8 cellular contexts compared by ENCODE assay signal in genomic region chr1:8814870-8815269, GRCh38. TPM values are rescaled to one million over a fixed set of nuclear protein-coding genes. Genes with fewer than 3 reads are reported as not detected.
DNase-seq lines count a peak whose midpoint lies in the region; ATAC-seq, FAIRE-seq and TF ChIP-seq lines count a peak whose summit lies in the region.

No MANE protein-coding gene starts in this region.

- peak overlapping the region; percentile 98 for H3K4me3 Mint-ChIP-seq in nephron progenitor cell

- H3K9me3 Mint-ChIP-seq in nephron progenitor cell: no peaks in the 10 kb centered on the region

- no CpG with 5 or more reads among the region's 5 CpGs for WGBS in IMR-90 (ENCODE audit: extremely low coverage in 2 of 2, insufficient read length in 1 of 2), 2 experiments

- H3K4me3 ChIP-seq in IMR-90 (ENCODE audit: insufficient read depth, low read depth, low read length): no peak overlapping the region
- H3K4me3 ChIP-seq in choroid plexus epithelial cell (ENCODE audit: low read depth, low read length): no peak overlapping the region

- H2AK5ac ChIP-seq in IMR-90 (ENCODE audit: low read depth, low read length): peak overlapping the region; percentile 39; the same call in 1 of the 2 replicates

- dilution Hi-C loops in IMR-90 (cut with HindIII; ENCODE audit: low sequenced_read_pairs, unreplicated experiment): no loop called here

- peaks cover 44% of the 10 kb centered on the region for H3K4me1 Mint-ChIP-seq in nephron progenitor cell

- POLR2A ChIA-PET in IMR-90 (lab: Charles Lee; ENCODE audit: unreplicated experiment): no interaction called here

- no peak overlapping the region for H3K14ac ChIP-seq in IMR-90 (replicated peaks; ENCODE audit: low read depth, low read length)

- H3K36me3 Mint-ChIP-seq in nephron progenitor cell (ENCODE audit: low read depth): no peaks in the 10 kb centered on the region

- no TSS peak for BruUV-seq in IMR-90 (replicated peaks; lab: Mats Ljungman, UMichigan)

- CTCF ChIA-PET in IMR-90 (lab: Yijun Ruan, JAX): interaction anchor here (2.0 kb wide), 1 partner anchor 34 kb away, joined by 6 read pairs; no protein-coding TSS in a partner anchor

- no peak overlapping the region for H3K27ac ChIP-seq in IMR-90 (ENCODE audit: insufficient read depth, low read length)

- H2BK20ac ChIP-seq in IMR-90 (ENCODE audit: low read depth, low read length): no peak overlapping the region

- TF ChIP-seq CTCF in D721Med (IDR thresholded peaks at IDR 0.05; ENCODE audit: insufficient read depth, missing control alignments) (peak; percentile 63), IMR-90 (conservative IDR thresholded peaks at IDR 0.05; ENCODE audit: low read depth, low read length) (no peak), choroid plexus epithelial cell (conservative IDR thresholded peaks at IDR 0.05; ENCODE audit: low read depth, low read length) (peak; percentile 17), nephron progenitor cell (IDR thresholded peaks at IDR 0.05) (no peak)

- peak overlapping the region; percentile 86 for H3K27ac Mint-ChIP-seq in nephron progenitor cell

- no peaks in the 10 kb centered on the region for H3K9me3 ChIP-seq in IMR-90 (ENCODE audit: control insufficient read depth, insufficient read depth, low read length)

- intact Hi-C loops in IMR-90 (cut with micrococcal nuclease): loop anchor here (5.0 to 10.0 kb wide), 4 partner anchors 38 to 350 kb away; no protein-coding TSS in a partner anchor

- no peak overlapping the region for H2BK15ac ChIP-seq in IMR-90 (ENCODE audit: low read depth, low read length)

- in situ Hi-C loops in IMR-90 (cut with MboI; ENCODE audit: low sequenced_read_pairs): no loop called here

- H3K56ac ChIP-seq in IMR-90 (ENCODE audit: extremely low read depth, insufficient read depth, low read length): no peak overlapping the region

- peaks cover 28% of the 10 kb centered on the region; the same call in 1 of the 2 replicates for H4K20me1 ChIP-seq in IMR-90 (ENCODE audit: insufficient read depth, low read length)

- H3K4me2 ChIP-seq in IMR-90 (ENCODE audit: low read depth, low read length): peak overlapping the region; percentile 26; the same call in 1 of the 2 replicates

- no peak for TF ChIP-seq POLR2A in IMR-90 (IDR thresholded peaks at IDR 0.05; ENCODE audit: low read depth, low read length)

- H2BK5ac ChIP-seq in IMR-90 (ENCODE audit: low read depth, low read length, poor library complexity, severe bottlenecking): no peak overlapping the region

- H3K18ac ChIP-seq in IMR-90 (ENCODE audit: low read depth, low read length): no peak overlapping the region

- ATAC-seq in IMR-90 (ENCODE audit: low read depth) (no peak), GM21381 (IDR thresholded peaks at IDR 0.05; ENCODE audit: unreplicated experiment) (no peak)

- no peak overlapping the region for H4K8ac ChIP-seq in IMR-90 (ENCODE audit: low read depth in 2 of 2, low read length in 2 of 2)

- peaks cover 2% of the 10 kb centered on the region; the same call in 1 of the 2 replicates for H3K9me1 ChIP-seq in IMR-90 (ENCODE audit: insufficient read depth, low read length)

- no peak overlapping the region; the same call in 1 of the 2 replicates for H3K23ac ChIP-seq in IMR-90 (ENCODE audit: low read depth, low read length)

- no peak overlapping the region for H2AK9ac ChIP-seq in IMR-90 (replicated peaks; ENCODE audit: low read depth, low read length, poor library complexity)

- H3K27me3 Mint-ChIP-seq in nephron progenitor cell (ENCODE audit: low read depth, poor library complexity): peaks cover 3% of the 10 kb centered on the region

- H3K4me1 ChIP-seq in IMR-90 (ENCODE audit: control insufficient read depth, insufficient read depth, low read length): peaks cover 9% of the 10 kb centered on the region

- FAIRE-seq in D721Med (lab: Jason Lieb, UNC): no peak

- no peak overlapping the region for H4K91ac ChIP-seq in IMR-90 (ENCODE audit: insufficient read depth, low read depth, low read length)

- no peak overlapping the region for H3K4ac ChIP-seq in IMR-90 (ENCODE audit: low read depth, low read length)

- no peaks in the 10 kb centered on the region for H3K27me3 ChIP-seq in IMR-90 (ENCODE audit: control insufficient read depth, insufficient read depth, low read length)

- DNase-seq in D721Med (ENCODE audit: insufficient read length, low spot score) (no peak), IMR-90 (no peak), choroid plexus epithelial cell (ENCODE audit: low read depth) (no peak), nephron progenitor cell (no peak), CD1c-positive myeloid dendritic cell (ENCODE audit: extremely low spot score) (no peak), KG1 (lab: John Stamatoyannopoulos, UW) (no peak)
- DNase-seq in activated CD4-positive, CD25-positive, alpha-beta regulatory T cell (lab: John Stamatoyannopoulos, UW): no peak

- no peak overlapping the region for H2BK120ac ChIP-seq in IMR-90 (ENCODE audit: low read depth, low read length)

- H3K79me1 ChIP-seq in IMR-90 (ENCODE audit: low read depth in 1 of 2, low read length in 2 of 2): peaks cover 20 to 50% of the 10 kb centered on the region in 2 experiments

- no peak overlapping the region for H2AFZ ChIP-seq in IMR-90 (replicated peaks; ENCODE audit: low read length, poor library complexity)

- no peaks in the 10 kb centered on the region for H3K36me3 ChIP-seq in IMR-90 (ENCODE audit: control insufficient read depth, insufficient read depth, low read length)

- no peak for TF ChIP-seq RAD21 in IMR-90 (IDR thresholded peaks at IDR 0.05; ENCODE audit: low read length)

- H3K9ac ChIP-seq in IMR-90 (ENCODE audit: low read depth, low read length): no peak overlapping the region

- no peak overlapping the region for H4K5ac ChIP-seq in IMR-90 (ENCODE audit: low read depth, low read length)

TF ChIP-seq in IMR-90, 13 proteins besides CTCF, POLR2A, EP300 and RAD21:
- TF ChIP-seq ELK1 (IDR thresholded peaks at IDR 0.05; ENCODE audit: borderline replicate concordance, low read depth, low read length): no peak
- no peak for TF ChIP-seq CEBPB (IDR thresholded peaks at IDR 0.05; ENCODE audit: low read depth, low read length)
- TF ChIP-seq USF2 (IDR thresholded peaks at IDR 0.05; ENCODE audit: low read depth, low read length): no peak
- TF ChIP-seq FOS (IDR thresholded peaks at IDR 0.05; ENCODE audit: low read depth, low read length): no peak
- TF ChIP-seq MAZ (IDR thresholded peaks at IDR 0.05; ENCODE audit: borderline replicate concordance, low read depth, low read length): no peak
- no peak for TF ChIP-seq MAFK (IDR thresholded peaks at IDR 0.05; ENCODE audit: low read depth, low read length)
- TF ChIP-seq RFX5 (IDR thresholded peaks at IDR 0.05; ENCODE audit: low read depth, low read length): no peak
- no peak for TF ChIP-seq NFE2L2 (IDR thresholded peaks at IDR 0.05; ENCODE audit: low read depth, low read length)
- TF ChIP-seq CHD1 (IDR thresholded peaks at IDR 0.05; ENCODE audit: low read depth, low read length): no peak
- no peak for TF ChIP-seq BHLHE40 (IDR thresholded peaks at IDR 0.05; ENCODE audit: low read depth, low read length)
- no peak for TF ChIP-seq MXI1 (IDR thresholded peaks at IDR 0.05; ENCODE audit: borderline replicate concordance, low read depth, low read length)
- no peak for TF ChIP-seq SMC3 (IDR thresholded peaks at IDR 0.05; ENCODE audit: low read depth, low read length)
- no peak for TF ChIP-seq RCOR1 (IDR thresholded peaks at IDR 0.05; ENCODE audit: insufficient replicate concordance, low read length)

RNA-seq across cellular contexts. Expression of gene RERE, which starts 2.6 kb away (rescaled TPM):
- total RNA-seq in IMR-90 (2012; rRNA removed): 11.5 and 15.8 TPM in 2 replicates
- 13.5 and 25.1 TPM in 2 replicates for polyA plus RNA-seq in IMR-90 (2012; rRNA removed)
- 7.6 and 12.1 TPM in 2 replicates for polyA plus RNA-seq in IMR-90 (2012; cell fraction: cytosol; rRNA removed)
- polyA plus RNA-seq in IMR-90 (2012; cell fraction: nucleus; rRNA removed; ENCODE audit: low replicate concordance): 27.4 and 39.6 TPM in 2 replicates

Comparison
In these comparisons a context has a peak if more than half of its experiments do, and no peak if none do; other contexts are left out.
1. CTCF ChIP-seq: peak in D721Med (single experiment) and choroid plexus epithelial cell (single experiment); none in IMR-90 (single experiment) and nephron progenitor cell (single experiment).